ENCODE assay signal across 15 cellular contexts in genomic region chr16:914453-914852, GRCh38. TPM values are rescaled to one million over a fixed set of nuclear protein-coding genes. Genes with fewer than 3 reads are reported as not detected.
DNase-seq lines count a peak whose midpoint lies in the region; ATAC-seq and TF ChIP-seq lines count a peak whose summit lies in the region.
"Had no signal": no experiment of that assay in that cellular context is flagged by ENCODE, and none has a peak within 500 bp of the region (broad histone marks: within the 10 kb centered on the region; RNA-seq: fewer than 3 reads in every experiment).

No MANE protein-coding gene starts in this region.

- no peaks in the 10 kb centered on the region for H3K27me3 ChIP-seq in foreskin keratinocyte
- H3K27me3 ChIP-seq: adrenal gland, SJCRH30 had no signal

- peak; percentile 94 to 98 for ATAC-seq in activated T-cell treated with anti-CD3 and anti-CD28 coated beads, Interleukin-2, amount 50 U/mL, for 72 hours (replicated peaks in 1 of 2)
- ATAC-seq in foreskin keratinocyte: peak; percentile 61
- ATAC-seq: stimulated activated naive B cell treated with anti-CD40 and anti-IgM and Interleukin-4, amounts not matched to agents 10 μg/mL and 1 μg/mL and 100 μg/mL, for 72 hours had no signal

- no peaks in the 10 kb centered on the region for H3K9me3 Mint-ChIP-seq in activated T-cell treated with anti-CD3 and anti-CD28 coated beads, Interleukin-2, amount 50 U/mL, for 72 hours
- H3K9me3 Mint-ChIP-seq: endodermal cell; neural crest cell; stimulated activated naive B cell treated with anti-CD40 and anti-IgM and Interleukin-4, amounts not matched to agents 10 μg/mL and 1 μg/mL and 100 μg/mL, for 72 hours had no signal

- H3K36me3 Mint-ChIP-seq in activated T-cell treated with anti-CD3 and anti-CD28 coated beads, Interleukin-2, amount 50 U/mL, for 72 hours (ENCODE audit: insufficient read depth in 2 of 2): no peaks in the 10 kb centered on the region

- no peak overlapping the region for H3K27ac Mint-ChIP-seq in activated T-cell treated with anti-CD3 and anti-CD28 coated beads, Interleukin-2, amount 50 U/mL, for 72 hours
- H3K27ac Mint-ChIP-seq: endodermal cell; HFFc6; stimulated activated naive B cell treated with anti-CD40 and anti-IgM and Interleukin-4, amounts not matched to agents 10 μg/mL and 1 μg/mL and 100 μg/mL, for 72 hours had no signal

- CTCF ChIA-PET in RWPE1 (lab: Yijun Ruan, JAX): no interaction called here

- no peaks in the 10 kb centered on the region for H3K4me1 ChIP-seq in foreskin keratinocyte
- H3K4me1 ChIP-seq: adrenal gland had no signal

- H3K4me3 Mint-ChIP-seq in activated T-cell treated with anti-CD3 and anti-CD28 coated beads, Interleukin-2, amount 50 U/mL, for 72 hours: no peak overlapping the region
- H3K4me3 Mint-ChIP-seq: endodermal cell; HFFc6; neural crest cell; stimulated activated naive B cell treated with anti-CD40 and anti-IgM and Interleukin-4, amounts not matched to agents 10 μg/mL and 1 μg/mL and 100 μg/mL, for 72 hours had no signal

- TF ChIP-seq CTCF in RWPE1 (conservative IDR thresholded peaks at IDR 0.05; ENCODE audit: low read depth): no peak
- TF ChIP-seq CTCF in foreskin keratinocyte (conservative IDR thresholded peaks at IDR 0.05): no peak

- DNase-seq in activated T-cell treated with anti-CD3 and anti-CD28 coated beads, Interleukin-2, amount 50 U/mL, for 72 hours: peak in 1 of 2 donors; percentile 31
- no peak for DNase-seq in activated T-cell treated with anti-CD3 and anti-CD28 coated beads, Interleukin-2, amount 50 U/mL, for 1 hour
- DNase-seq in RWPE1 (ENCODE audit: low spot score) (peak; percentile 16), foreskin keratinocyte (no peak), substantia nigra (lab: John Stamatoyannopoulos, UW) (peak in 5 of 49 donors; percentile 3 to 37 (median 16)), superior temporal gyrus (ENCODE audit: extremely low spot score) (no peak), D341Med (ENCODE audit: low spot score) (no peak)
- no peak for DNase-seq in stimulated activated CD4-positive, alpha-beta T cell treated with anti-CD3 and anti-CD28 coated beads, Interleukin-4, amount 100 ng/mL, for 24 hours
- DNase-seq: endodermal cell; HFFc6; NCI-H510A treated with DMSO at 0.1 percent for 48 hours; SJCRH30; stimulated activated naive B cell treated with anti-CD40 and anti-IgM and Interleukin-4, amounts not matched to agents 10 μg/mL and 1 μg/mL and 100 μg/mL, for 72 hours had no signal

- H3K27me3 Mint-ChIP-seq in activated T-cell treated with anti-CD3 and anti-CD28 coated beads, Interleukin-2, amount 50 U/mL, for 72 hours (ENCODE audit: low read depth): no peaks in the 10 kb centered on the region
- H3K27me3 Mint-ChIP-seq: stimulated activated naive B cell treated with anti-CD40 and anti-IgM and Interleukin-4, amounts not matched to agents 10 μg/mL and 1 μg/mL and 100 μg/mL, for 72 hours had no signal

- no peaks in the 10 kb centered on the region for H3K4me1 Mint-ChIP-seq in activated T-cell treated with anti-CD3 and anti-CD28 coated beads, Interleukin-2, amount 50 U/mL, for 72 hours (ENCODE audit: low read depth)
- H3K4me1 Mint-ChIP-seq: endodermal cell had no signal

- POLR2A ChIA-PET in RWPE1 (lab: Yijun Ruan, JAX; ENCODE audit: low non-redundant PET): no interaction called here

- H3K27ac ChIP-seq in RWPE1 (no peak overlapping the region), foreskin keratinocyte (no peak overlapping the region), substantia nigra (ENCODE audit: low read depth, low read length, poor library complexity, severe bottlenecking) (peak overlapping the region; percentile 99)
- H3K27ac ChIP-seq: adrenal gland had no signal

RNA-seq across cellular contexts. Expression of gene LMF1, which starts 56.3 kb away (rescaled TPM):
- total RNA-seq in activated T-cell treated with anti-CD3 and anti-CD28 coated beads, Interleukin-2, amount 50 U/mL, for 72 hours: 10 to 100 TPM; 26.9 to 33.2 TPM
- 2.5 and 3.5 TPM in 2 replicates for total RNA-seq in foreskin keratinocyte
- polyA plus RNA-seq in foreskin keratinocyte: 3.7 and 4.3 TPM in 2 replicates
